In the genomic region with DNA sequence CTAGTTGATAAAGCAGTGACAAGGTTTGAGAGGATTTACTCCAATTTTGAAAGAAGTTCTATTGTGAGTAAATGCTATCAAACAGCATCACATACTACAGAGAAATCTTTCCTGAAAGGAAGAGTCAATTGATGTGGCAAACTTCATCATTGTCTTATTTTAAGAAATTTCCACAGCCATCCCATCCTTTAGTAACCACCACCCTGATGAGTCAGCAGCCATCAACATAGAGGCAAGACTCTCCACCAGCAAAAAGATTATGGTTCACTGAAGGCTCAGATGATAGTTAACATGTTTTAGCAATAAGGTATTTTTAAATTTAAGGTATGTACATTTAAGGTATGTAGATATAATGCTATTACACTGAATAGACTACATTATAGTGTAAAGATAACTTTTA, we compare ENCODE assay signal across 20 cellular contexts.
"Had no signal": no experiment of that assay in that cellular context is flagged by ENCODE, and none has a peak within 500 bp of the region (broad histone marks: within the 10 kb centered on the region; RNA-seq: fewer than 3 reads in every experiment).

No MANE protein-coding gene starts in this region.

- FAIRE-seq: colon had no signal

- ATAC-seq: activated CD8-positive, alpha-beta T cell treated with anti-CD3 and anti-CD28 coated beads, Interleukin-2, amount 10 ng/mL, durations not matched to agents 7 days and 5 days; left colon; lower lobe of right lung; sciatic nerve had no signal

- DNase-seq: activated CD4-positive, alpha-beta T cell treated with anti-CD3 and anti-CD28 coated beads for 48 hours; activated CD4-positive, CD25-positive, alpha-beta regulatory T cell; activated CD8-positive, alpha-beta T cell treated with anti-CD3 and anti-CD28 coated beads, Interleukin-2, amount 10 ng/mL, durations not matched to agents 7 days and 5 days; activated naive CD4-positive, alpha-beta T cell treated with anti-CD3 and anti-CD28 coated beads for 36 hours; activated T-cell treated with anti-CD3 and anti-CD28 coated beads, Interleukin-2, amount 50 U/mL, for 24 hours; aorta; brain microvascular endothelial cell; central memory CD4-positive, alpha-beta T cell; left colon; lower lobe of right lung; spleen; stimulated activated CD8-positive, alpha-beta memory T cell treated with anti-CD3 and anti-CD28 coated beads, Interleukin-4, amount 100 ng/mL, for 48 hours; stimulated activated naive CD4-positive, alpha-beta T cell; T-helper 1 cell; T-helper 9 cell; uterus had no signal

- H3K9me3 ChIP-seq: lower lobe of right lung, spleen, tibial nerve, uterus had no signal

- H3K79me2 ChIP-seq: parathyroid adenoma had no signal

- H3K4me1 ChIP-seq: parathyroid adenoma, uterus had no signal

- H3K27ac ChIP-seq: brain microvascular endothelial cell, lower lobe of right lung, parathyroid adenoma, spleen, tibial nerve, uterus had no signal

- H2AFZ ChIP-seq: parathyroid adenoma had no signal

- H3K36me3 ChIP-seq: brain microvascular endothelial cell, lower lobe of right lung, spleen, tibial nerve, uterus had no signal

- H3K27me3 ChIP-seq: brain microvascular endothelial cell, spleen, tibial nerve, uterus had no signal

- H3K4me3 ChIP-seq: lower lobe of right lung, spleen, tibial nerve, uterus had no signal

- H3K9ac ChIP-seq: parathyroid adenoma had no signal
